Comparison of ENCODE assay signal across 27 cellular contexts in genomic region chr13:21884299-21884878, GRCh38.
DNase-seq lines count a peak whose midpoint lies in the region; ATAC-seq and TF ChIP-seq lines count a peak whose summit lies in the region.
"Had no signal": no experiment of that assay in that cellular context is flagged by ENCODE, and none has a peak within 500 bp of the region (broad histone marks: within the 10 kb centered on the region; RNA-seq: fewer than 3 reads in every experiment).

No MANE protein-coding gene starts in this region.

- no peak for TF ChIP-seq CTCF in left ventricle myocardium inferior (IDR thresholded peaks at IDR 0.05; ENCODE audit: borderline replicate concordance)

- peak; percentile 82 for ATAC-seq in left colon
- ATAC-seq: activated naive CD4-positive, alpha-beta T cell treated with anti-CD3 and anti-CD28 coated beads, Interleukin-2, amount 50 U/mL, for 72 hours; K562 had no signal

- H3K36me3 ChIP-seq in left ventricle myocardium inferior = no peaks in the 10 kb centered on the region
- H3K36me3 ChIP-seq: BLaER1 treated with 17β-estradiol and CSF1 and Interleukin-3, amounts not matched to agents 10 nM and 100 nM; right atrium auricular region; SJCRH30; upper lobe of left lung; WERI-Rb-1 had no signal

- peaks cover 23% of the 10 kb centered on the region for H3K27me3 ChIP-seq in left ventricle myocardium inferior (ENCODE audit: low read depth)
- H3K27me3 ChIP-seq: BLaER1 treated with 17β-estradiol and CSF1 and Interleukin-3, amounts not matched to agents 10 nM and 100 nM; right atrium auricular region; upper lobe of left lung had no signal

- H3K27ac ChIP-seq in left ventricle myocardium inferior (replicated peaks) = no peak overlapping the region
- H3K27ac ChIP-seq: BLaER1 treated with 17β-estradiol and CSF1 and Interleukin-3, amounts not matched to agents 10 nM and 100 nM; right atrium auricular region; SJCRH30; upper lobe of left lung; WERI-Rb-1 had no signal

- intact Hi-C loops in left colon (cut with DNase I, micrococcal nuclease) = no loop called here
- intact Hi-C loops in left ventricle myocardium inferior (cut with micrococcal nuclease) = no loop called here

- no peaks in the 10 kb centered on the region for H3K4me1 ChIP-seq in left ventricle myocardium inferior
- H3K4me1 ChIP-seq: Caco-2, right atrium auricular region, SJCRH30, upper lobe of left lung had no signal

- DNase-seq in DMS53 (lab: John Stamatoyannopoulos, UW) (peak; percentile 95), NCI-H1092 treated with DMSO at 0.1 percent for 48 hours (lab: John Stamatoyannopoulos, UW) (peak; percentile 81), NCI-H748 (lab: John Stamatoyannopoulos, UW; ENCODE audit: unreplicated experiment) (peak; percentile 91), left colon (no peak), mucosa of gallbladder (ENCODE audit: low spot score) (no peak), left ventricle myocardium inferior (no peak)
- DNase-seq in activated CD8-positive, alpha-beta memory T cell treated with anti-CD3 and anti-CD28 coated beads, Interleukin-2, amount 50 U/mL, for 4 hours = no peak
- DNase-seq: activated CD4-positive, alpha-beta T cell treated with anti-CD3 and anti-CD28 coated beads for 4 hours; activated effector memory CD4-positive, alpha-beta T cell treated with Interleukin-2 at 50 U/mL for 16 hours; aorta; Caco-2; effector CD4-positive, alpha-beta T cell; glutamatergic neuron; HFFc6; NCI-H2081 treated with DMSO at 0.1 percent for 48 hours; NCI-H524; posterior cingulate gyrus; SJCRH30; small intestine; SW 1271; T-helper 9 cell; upper lobe of left lung; WERI-Rb-1 had no signal

- no peak overlapping the region for H3K4me3 ChIP-seq in left ventricle myocardium inferior
- H3K4me3 ChIP-seq: BLaER1 treated with 17β-estradiol and CSF1 and Interleukin-3, amounts not matched to agents 10 nM and 100 nM; K562; right atrium auricular region; SJCRH30; upper lobe of left lung had no signal

- H3K9me3 ChIP-seq in left ventricle myocardium inferior (replicated peaks) = no peaks in the 10 kb centered on the region
- H3K9me3 ChIP-seq: Caco-2, right atrium auricular region, SJCRH30, upper lobe of left lung had no signal

Comparison
In these comparisons a context has a peak if more than half of its experiments do, and no peak if none do; other contexts are left out.
1. DNase-seq: peak in DMS53 (single experiment), NCI-H1092 treated with DMSO at 0.1 percent for 48 hours (single experiment) and NCI-H748 (single experiment); none in left colon (0 of 2), mucosa of gallbladder (single experiment), activated CD8-positive, alpha-beta memory T cell treated with anti-CD3 and anti-CD28 coated beads, Interleukin-2, amount 50 U/mL, for 4 hours (single experiment) and left ventricle myocardium inferior (single experiment).